Comparison of ENCODE assay signal across 35 cellular contexts in genomic region chr17:39722104-39722503, GRCh38. TPM values are rescaled to one million over a fixed set of nuclear protein-coding genes. Genes with fewer than 3 reads are reported as not detected.
"Had no signal": no experiment of that assay in that cellular context is flagged by ENCODE, and none has a peak within 500 bp of the region (broad histone marks: within the 10 kb centered on the region; RNA-seq: fewer than 3 reads in every experiment).

No MANE protein-coding gene starts in this region.

- DNase-seq: activated CD4-positive, alpha-beta memory T cell treated with anti-CD3 and anti-CD28 coated beads, Interleukin-2, amount 10 ng/mL, durations not matched to agents 7 days and 5 days; activated CD4-positive, alpha-beta T cell treated with anti-CD3 and anti-CD28 coated beads for 1 hour; activated CD4-positive, alpha-beta T cell treated with anti-CD3 and anti-CD28 coated beads for 48 hours; activated CD4-positive, CD25-positive, alpha-beta regulatory T cell; activated CD8-positive, alpha-beta memory T cell treated with anti-CD3 and anti-CD28 coated beads for 24 hours; activated CD8-positive, alpha-beta memory T cell treated with anti-CD3 and anti-CD28 coated beads, Interleukin-2, amount 10 ng/mL, durations not matched to agents 7 days and 5 days; activated CD8-positive, alpha-beta memory T cell treated with anti-CD3 and anti-CD28 coated beads, Interleukin-2, amount 50 U/mL, for 48 hours; activated effector memory CD4-positive, alpha-beta T cell treated with Interleukin-2 at 50 U/mL for 16 hours; activated naive CD4-positive, alpha-beta T cell treated with anti-CD3 and anti-CD28 coated beads, Interleukin-2, amount 50 U/mL, for 16 hours; activated naive CD8-positive, alpha-beta T cell treated with anti-CD3 and anti-CD28 coated beads for 36 hours; activated T-cell treated with anti-CD3 and anti-CD28 coated beads, Interleukin-2, amount 50 U/mL, for 48 hours; amniotic stem cell; brain microvascular endothelial cell; central memory CD4-positive, alpha-beta T cell; MM.1S; MV-4-11; NCI-H1092; NCI-H1436 treated with DMSO at 0.1 percent for 48 hours; NCI-H187; NCI-H2029 treated with DMSO at 0.1 percent for 48 hours; NCI-H2107; NCI-H2171; NCI-H510A; NCI-H526; NCI-H748 treated with DMSO at 0.1 percent for 48 hours; NK-92 treated with Interleukin-12 subunit alpha and Interleukin-12 subunit beta, amount 100 ng/mL, for 24 hours; PC-3; Peyer's patch; RPMI8226; SHP77 treated with DMSO at 0.1 percent for 48 hours; SK-N-SH had no signal

- H3K9ac ChIP-seq: SK-N-SH had no signal

- H3K27ac ChIP-seq: brain microvascular endothelial cell, Peyer's patch, SJSA1, VCaP had no signal

- FAIRE-seq: TTC549 had no signal

- H3K27me3 ChIP-seq: brain microvascular endothelial cell, Peyer's patch, SJSA1 had no signal

- H3K4me1 ChIP-seq: Peyer's patch, SJSA1 had no signal

- H3K4me3 ChIP-seq: Peyer's patch, SJSA1 had no signal

- H3K9me3 ChIP-seq: Peyer's patch, SJSA1, SK-N-SH had no signal

- H3K4me2 ChIP-seq: SK-N-SH had no signal

RNA-seq across cellular contexts. Expression of gene GRB7, which starts 15.6 kb away (rescaled TPM):
- total RNA-seq: cerebellum, SJSA1 had no signal
- polyA plus RNA-seq: SK-N-SH had no signal

RNA-seq across cellular contexts. Expression of gene PNMT, which starts 53.9 kb away (rescaled TPM):
- total RNA-seq: activated CD4-positive, alpha-beta memory T cell treated with anti-CD3 and anti-CD28 coated beads, Interleukin-2, amount 10 ng/mL, durations not matched to agents 7 days and 5 days; activated CD8-positive, alpha-beta memory T cell treated with anti-CD3 and anti-CD28 coated beads, Interleukin-2, amount 10 ng/mL, durations not matched to agents 7 days and 5 days; activated naive CD8-positive, alpha-beta T cell treated with anti-CD3 and anti-CD28 coated beads for 36 hours; SJSA1 had no signal
